Comparison of ENCODE assay signal across 9 cellular contexts in the genomic region with DNA sequence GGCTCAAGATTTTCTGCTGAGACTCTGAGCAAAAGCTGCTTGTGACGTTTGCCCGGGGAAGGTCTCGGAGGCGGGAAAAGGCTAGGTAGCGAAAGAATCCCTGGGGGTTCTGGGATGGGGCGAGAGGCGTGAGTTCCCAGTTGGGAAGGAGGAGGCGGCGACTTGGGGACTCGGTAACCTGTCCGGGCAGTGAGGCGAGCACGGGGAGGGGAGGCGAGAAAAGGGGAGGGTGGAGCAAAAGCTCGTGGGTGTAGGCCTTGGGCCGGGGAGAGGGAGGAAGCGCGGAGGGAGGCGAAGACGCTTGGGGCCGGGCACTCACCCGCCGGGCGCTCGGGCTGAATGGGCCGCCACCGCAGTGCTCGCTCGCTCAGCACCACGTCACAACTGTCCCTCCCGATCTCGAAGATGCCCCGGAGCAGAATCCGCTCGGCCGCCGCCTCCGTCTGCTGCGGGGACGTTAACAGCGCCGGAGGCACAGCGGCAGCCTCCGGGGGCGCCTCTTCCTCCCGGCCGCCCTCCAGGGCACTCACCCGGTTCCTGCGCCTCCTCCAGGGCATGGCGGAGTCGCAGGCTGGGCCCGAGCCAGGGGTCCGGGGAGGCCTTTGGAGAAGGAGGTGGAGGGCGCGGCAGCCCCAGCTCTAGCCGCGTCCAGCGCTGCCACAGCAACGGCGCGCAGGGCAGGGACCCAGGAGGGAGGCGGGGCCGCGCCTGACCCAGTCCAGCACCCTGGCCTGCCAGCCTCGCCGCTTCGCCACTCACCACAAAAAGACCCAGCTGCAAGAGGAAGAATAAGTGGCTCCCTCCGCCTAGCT. TPM values are rescaled to one million over a fixed set of nuclear protein-coding genes. Genes with fewer than 3 reads are reported as not detected.
DNase-seq lines count a peak whose midpoint lies in the region; ATAC-seq and TF ChIP-seq lines count a peak whose summit lies in the region.
"Had no signal": no experiment of that assay in that cellular context is flagged by ENCODE, and none has a peak within 500 bp of the region (broad histone marks: within the 10 kb centered on the region; RNA-seq: fewer than 3 reads in every experiment).

A gene with protein sequence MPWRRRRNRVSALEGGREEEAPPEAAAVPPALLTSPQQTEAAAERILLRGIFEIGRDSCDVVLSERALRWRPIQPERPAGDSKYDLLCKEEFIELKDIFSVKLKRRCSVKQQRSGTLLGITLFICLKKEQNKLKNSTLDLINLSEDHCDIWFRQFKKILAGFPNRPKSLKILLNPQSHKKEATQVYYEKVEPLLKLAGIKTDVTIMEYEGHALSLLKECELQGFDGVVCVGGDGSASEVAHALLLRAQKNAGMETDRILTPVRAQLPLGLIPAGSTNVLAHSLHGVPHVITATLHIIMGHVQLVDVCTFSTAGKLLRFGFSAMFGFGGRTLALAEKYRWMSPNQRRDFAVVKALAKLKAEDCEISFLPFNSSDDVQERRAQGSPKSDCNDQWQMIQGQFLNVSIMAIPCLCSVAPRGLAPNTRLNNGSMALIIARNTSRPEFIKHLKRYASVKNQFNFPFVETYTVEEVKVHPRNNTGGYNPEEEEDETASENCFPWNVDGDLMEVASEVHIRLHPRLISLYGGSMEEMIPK (minus strand): TSS at position 656 of the 812 bp plus-strand sequence. CDS start 99 bp downstream, at position 557.

- 5% methylated on average over 45 of the region's 68 CpGs for WGBS in right lobe of liver (ENCODE audit: insufficient coverage, low coverage, low lambda C conversion rate, missing lambda C conversion rate)
- 4 to 6% methylated on average over 31 to 68 of the region's 68 CpGs for WGBS in testis, 2 donors

- H3K4me1 Mint-ChIP-seq in Calu3 (ENCODE audit: low read depth, unreplicated experiment) (peaks cover 10% of the 10 kb centered on the region), chondrocyte (ENCODE audit: low read depth) (peaks cover 7% of the 10 kb centered on the region)

- CTCF ChIA-PET in Calu3 (lab: Charles Lee), result interaction anchor here (0.8 to 3.6 kb wide), 4 partner anchors 18 to 59 kb away, joined by 3 to 14 read pairs (median 3); no protein-coding TSS in a partner anchor

- ATAC-seq in HG03103 (IDR thresholded peaks at IDR 0.05; ENCODE audit: low read depth, unreplicated experiment) (peak; percentile 78), right lobe of liver (peak; percentile 75 to 87 (median 84))

- H3K27me3 ChIP-seq in Peyer's patch (no peaks in the 10 kb centered on the region), right lobe of liver (no peaks in the 10 kb centered on the region), testis (no peaks in the 10 kb centered on the region)

- H3K27ac Mint-ChIP-seq in Calu3 (ENCODE audit: unreplicated experiment), result peak within 1 kb of the TSS; percentile 73
- H3K27ac Mint-ChIP-seq in chondrocyte (ENCODE audit: unreplicated experiment), result no peak within 1 kb of the TSS

- BruUV-seq in Calu3 (replicated peaks; lab: Mats Ljungman, UMichigan), result no TSS peak

- peak within 1 kb of the TSS in 3 of 4 donors; percentile 8 to 80 (median 24) for H3K27ac ChIP-seq in Peyer's patch
- H3K27ac ChIP-seq in right lobe of liver, result no peak within 1 kb of the TSS
- no peak within 1 kb of the TSS for H3K27ac ChIP-seq in testis

- no peaks in the 10 kb centered on the region for H3K9me3 ChIP-seq in Peyer's patch
- H3K9me3 ChIP-seq in right lobe of liver, result no peaks in the 10 kb centered on the region
- H3K9me3 ChIP-seq in testis, result no peaks in the 10 kb centered on the region

- H3K27me3 Mint-ChIP-seq in Calu3 (ENCODE audit: unreplicated experiment) (no peaks in the 10 kb centered on the region), chondrocyte (ENCODE audit: low read depth) (peaks cover 48% of the 10 kb centered on the region)

- peak within 1 kb of the TSS; percentile 47 to 66 (median 60) for H3K4me3 ChIP-seq in Peyer's patch
- peak within 1 kb of the TSS; percentile 34 to 50 (median 45) for H3K4me3 ChIP-seq in right lobe of liver
- H3K4me3 ChIP-seq in testis, result peak within 1 kb of the TSS; percentile 40 to 62

- no peaks in the 10 kb centered on the region for H3K36me3 ChIP-seq in Peyer's patch
- H3K36me3 ChIP-seq in right lobe of liver, result no peaks in the 10 kb centered on the region
- no peaks in the 10 kb centered on the region for H3K36me3 ChIP-seq in testis (ENCODE audit: low read depth, missing control alignments)

- TF ChIP-seq CTCF in Calu3 (IDR thresholded peaks at IDR 0.05; ENCODE audit: unreplicated experiment) (no peak), Peyer's patch (IDR thresholded peaks at IDR 0.05) (no peak), chondrocyte (IDR thresholded peaks at IDR 0.05) (peak; percentile 45), right lobe of liver (IDR thresholded peaks at IDR 0.05) (no peak), testis (IDR thresholded peaks at IDR 0.05) (no peak)

- H3K36me3 Mint-ChIP-seq in Calu3 (ENCODE audit: insufficient read depth, unreplicated experiment) (peaks cover 14% of the 10 kb centered on the region), chondrocyte (ENCODE audit: low read depth) (no peaks in the 10 kb centered on the region)

- intact Hi-C loops in Calu3 (cut with micrococcal nuclease; ENCODE audit: unreplicated experiment), result loop anchor here (5.0 kb wide), 1 partner anchor 34 kb away; no protein-coding TSS in a partner anchor
- intact Hi-C loops in right lobe of liver (cut with DNase I), result no loop called here
- intact Hi-C loops in testis (cut with DNase I; ENCODE audit: low total_unique reads), result no loop called here

- peak within 1 kb of the TSS; percentile 88 for H3K4me3 Mint-ChIP-seq in Calu3 (ENCODE audit: low read depth, unreplicated experiment)
- peak within 1 kb of the TSS; percentile 73 for H3K4me3 Mint-ChIP-seq in chondrocyte (ENCODE audit: unreplicated experiment)

- DNase-seq in Calu3, result peak; percentile 83
- DNase-seq in Peyer's patch, result peak in 2 of 3 donors; percentile 74 to 79
- no peak for DNase-seq in chondrocyte (ENCODE audit: low spot score)
- peak in 2 of 3 donors; percentile 32 to 62 for DNase-seq in right lobe of liver
- peak; percentile 54 for DNase-seq in testis
- DNase-seq in NCI-H2107 (lab: John Stamatoyannopoulos, UW), result no peak

- H3K4me1 ChIP-seq in Peyer's patch (peaks cover 0 to 8% (median 3%) of the 10 kb centered on the region in 4 donors), right lobe of liver (no peaks in the 10 kb centered on the region), testis (peaks cover 9% of the 10 kb centered on the region)

- TF ChIP-seq POLR2A in GM19193 (IDR thresholded peaks at IDR 0.05; ENCODE audit: extremely low read depth, insufficient read depth, insufficient read length) (peak; percentile 47), Peyer's patch (IDR thresholded peaks at IDR 0.05) (peak in 1 of 2 donors; percentile 14), right lobe of liver (IDR thresholded peaks at IDR 0.05) (no peak), testis (IDR thresholded peaks at IDR 0.05) (no peak)

- H3K9me3 Mint-ChIP-seq in Calu3 (ENCODE audit: low read depth, unreplicated experiment), result no peaks in the 10 kb centered on the region
- H3K9me3 Mint-ChIP-seq in chondrocyte (ENCODE audit: low read depth), result no peaks in the 10 kb centered on the region

RNA-seq across cellular contexts. Expression of the gene that starts here (rescaled TPM):
- total RNA-seq in Calu3 (2022) (1.1 and 1.5 TPM in 2 replicates), Peyer's patch (1 to 10 TPM in 3 of 4 donors, not detected in 1; 1.6 to 5.0 (median 1.7) TPM), chondrocyte (not detected in 3 replicates), right lobe of liver (under 1 TPM in 1 of 6 experiments, not detected in 5; 0.37 TPM), testis (1 to 10 TPM; 2.1 to 2.2 TPM)
- polyA plus RNA-seq in testis (ENCODE audit: insufficient read depth, low read depth, low replicate concordance), result 0.62 TPM
- total RNA-seq: activated CD8-positive, alpha-beta memory T cell treated with anti-CD3 and anti-CD28 coated beads for 36 hours had no signal

Comparison
In these comparisons a context has a peak if more than half of its experiments do, and no peak if none do; other contexts are left out.
1. Peak in DNase-seq, ATAC-seq and H3K4me3 ChIP-seq in right lobe of liver; RNA of the gene not detected or under 1 TPM.
2. DNase-seq: peak in Calu3 (single experiment), Peyer's patch (2 of 3) and testis (single experiment); none in chondrocyte (single experiment) and NCI-H2107 (single experiment).
3. H3K27ac ChIP-seq: peak in Peyer's patch (3 of 4); none in right lobe of liver (0 of 3) and testis (0 of 2).
4. Peak in every context shown above with its lines, with median percentiles within 50 percentile points of each other: H3K4me3 ChIP-seq.